ENCODE assay signal across 28 cellular contexts in the genomic region with DNA sequence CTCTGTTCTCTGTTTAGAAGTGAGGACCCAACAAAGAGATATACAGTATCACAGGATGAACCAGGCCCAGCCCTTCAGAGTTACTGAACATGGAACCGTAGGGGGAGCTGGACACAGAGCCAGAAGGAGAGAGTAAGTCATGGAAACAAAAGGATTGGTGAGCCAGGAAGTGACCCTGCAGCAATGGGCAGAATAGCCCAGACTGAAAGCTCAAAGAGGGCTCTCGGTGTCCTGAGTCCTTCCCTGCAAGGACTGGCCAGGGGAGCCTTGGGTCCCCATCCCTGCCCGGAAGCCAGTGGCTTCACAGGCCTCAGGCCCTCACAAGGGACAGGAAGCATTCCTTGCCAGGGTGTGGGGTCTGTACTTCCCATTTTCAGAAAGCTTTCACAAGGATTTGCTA.
DNase-seq lines count a peak whose midpoint lies in the region; ATAC-seq, FAIRE-seq and TF ChIP-seq lines count a peak whose summit lies in the region.
"Had no signal": no experiment of that assay in that cellular context is flagged by ENCODE, and none has a peak within 500 bp of the region (broad histone marks: within the 10 kb centered on the region; RNA-seq: fewer than 3 reads in every experiment).

No MANE protein-coding gene starts in this region.

- intact Hi-C loops in esophagus muscularis mucosa (cut with DNase I), result no loop called here

- TF ChIP-seq POLR2A in esophagus muscularis mucosa (IDR thresholded peaks at IDR 0.05; ENCODE audit: low read depth) (no peak), H54 (IDR thresholded peaks at IDR 0.05; ENCODE audit: low read depth, low read length) (no peak)

- H3K27me3 ChIP-seq in esophagus muscularis mucosa, result no peaks in the 10 kb centered on the region
- H3K27me3 ChIP-seq: BE2C, BLaER1 had no signal

- H3K4me3 ChIP-seq in HEK293 (ENCODE audit: low read depth, low read length) (no peak overlapping the region), esophagus muscularis mucosa (no peak overlapping the region)
- H3K4me3 ChIP-seq: BLaER1, GM12878 had no signal

- peak; percentile 29 for ATAC-seq in stimulated activated naive CD8-positive, alpha-beta T cell treated with anti-CD3 and anti-CD28 coated beads, Interleukin-15, amount 100 ng/mL, for 72 hours
- no peak for ATAC-seq in stimulated activated naive CD8-positive, alpha-beta T cell treated with anti-CD3 and anti-CD28 coated beads, Interleukin-15, Interleukin-2, amounts not matched to agents 100 U/mL and 50 U/mL, for 24 hours
- ATAC-seq: GM12878 had no signal

- H3K27ac Mint-ChIP-seq in stimulated activated naive CD8-positive, alpha-beta T cell treated with anti-CD3 and anti-CD28 coated beads, Interleukin-15, amount 100 ng/mL, for 72 hours, result no peak overlapping the region
- H3K27ac Mint-ChIP-seq: CD14-positive monocyte; CD4-positive, alpha-beta memory T cell; CD4-positive, CD25-positive, alpha-beta regulatory T cell; CD8-positive, alpha-beta memory T cell had no signal

- no peaks in the 10 kb centered on the region for H3K36me3 ChIP-seq in HEK293 (ENCODE audit: control insufficient read depth in 2 of 2, insufficient read depth in 1 of 2, low read length in 2 of 2)
- H3K36me3 ChIP-seq in esophagus muscularis mucosa, result no peaks in the 10 kb centered on the region
- H3K36me3 ChIP-seq: BE2C, BLaER1 had no signal

- FAIRE-seq in H54 (lab: Jason Lieb, UNC), result no peak
- FAIRE-seq: A204.1, GM12878, GM12892, GM18507 had no signal

- no peak for DNase-seq in stimulated activated naive CD8-positive, alpha-beta T cell treated with anti-CD3 and anti-CD28 coated beads, Interleukin-15, amount 100 ng/mL, for 72 hours
- no peak for DNase-seq in stimulated activated naive CD8-positive, alpha-beta T cell treated with anti-CD3 and anti-CD28 coated beads, Interleukin-15, Interleukin-2, amounts not matched to agents 100 U/mL and 50 U/mL, for 24 hours
- DNase-seq in esophagus muscularis mucosa (ENCODE audit: extremely low spot score) (peak; percentile 72), HT-29 (ENCODE audit: low spot score) (no peak), H54 (ENCODE audit: insufficient read length, low spot score) (no peak), NCI-H1417 (lab: John Stamatoyannopoulos, UW) (no peak)
- DNase-seq: 8988T; ACHN; BE2C; C1 segment of cervical spinal cord; CD4-positive, alpha-beta memory T cell; CD4-positive, CD25-positive, alpha-beta regulatory T cell; CD8-positive, alpha-beta memory T cell; COR-L47; DMS 273 treated with DMSO at 0.1 percent for 48 hours; DMS153; DMS53; DMS79; DND-41; EL; GDM1 had no signal

- no peaks in the 10 kb centered on the region for H3K27me3 Mint-ChIP-seq in stimulated activated naive CD8-positive, alpha-beta T cell treated with anti-CD3 and anti-CD28 coated beads, Interleukin-15, amount 100 ng/mL, for 72 hours
- H3K27me3 Mint-ChIP-seq: CD4-positive, CD25-positive, alpha-beta regulatory T cell; CD8-positive, alpha-beta memory T cell had no signal

- no peak overlapping the region for H3K4me3 Mint-ChIP-seq in stimulated activated naive CD8-positive, alpha-beta T cell treated with anti-CD3 and anti-CD28 coated beads, Interleukin-15, amount 100 ng/mL, for 72 hours
- H3K4me3 Mint-ChIP-seq: CD4-positive, alpha-beta memory T cell; CD4-positive, CD25-positive, alpha-beta regulatory T cell; CD8-positive, alpha-beta memory T cell had no signal

- H3K9me3 ChIP-seq in HEK293 (ENCODE audit: control insufficient read depth, insufficient read depth, low read depth, low read length) (no peaks in the 10 kb centered on the region), esophagus muscularis mucosa (no peaks in the 10 kb centered on the region)
- H3K9me3 ChIP-seq: BE2C, BLaER1 had no signal

- POLR2A ChIA-PET in HEK293 (lab: Yijun Ruan, JAX), result no interaction called here

- H3K27ac ChIP-seq in HEK293 (ENCODE audit: extremely low read depth, low read depth, low read length) (no peak overlapping the region), esophagus muscularis mucosa (replicated peaks in 1 of 4) (no peak overlapping the region)
- H3K27ac ChIP-seq: BLaER1 had no signal

- CTCF ChIA-PET in HEK293 (lab: Yijun Ruan, JAX), result no interaction called here

- no peaks in the 10 kb centered on the region for H3K4me1 ChIP-seq in HEK293 (ENCODE audit: control insufficient read depth, insufficient read depth, low read length)
- peaks cover 0 to 13% (median 8%) of the 10 kb centered on the region in 4 donors for H3K4me1 ChIP-seq in esophagus muscularis mucosa
- H3K4me1 ChIP-seq: BE2C, BLaER1 had no signal

- no peaks in the 10 kb centered on the region for H3K4me1 Mint-ChIP-seq in stimulated activated naive CD8-positive, alpha-beta T cell treated with anti-CD3 and anti-CD28 coated beads, Interleukin-15, amount 100 ng/mL, for 72 hours
- H3K4me1 Mint-ChIP-seq: CD14-positive monocyte; CD4-positive, alpha-beta memory T cell; CD4-positive, CD25-positive, alpha-beta regulatory T cell; CD8-positive, alpha-beta memory T cell had no signal

- 86% methylated on average over 3 of the region's 3 CpGs for WGBS in esophagus muscularis mucosa

- no peaks in the 10 kb centered on the region for H3K9me3 Mint-ChIP-seq in stimulated activated naive CD8-positive, alpha-beta T cell treated with anti-CD3 and anti-CD28 coated beads, Interleukin-15, amount 100 ng/mL, for 72 hours
- H3K9me3 Mint-ChIP-seq: CD4-positive, alpha-beta memory T cell had no signal

- TF ChIP-seq CTCF in HEK293 (tag by site-specific recombination; IDR thresholded peaks at IDR 0.05) (no peak), esophagus muscularis mucosa (IDR thresholded peaks at IDR 0.05) (no peak)

- TF ChIP-seq EP300 in esophagus muscularis mucosa (IDR thresholded peaks at IDR 0.05), result no peak

TF ChIP-seq in HEK293, 187 proteins besides CTCF, POLR2A, EP300 and RAD21:
- TF ChIP-seq ZNF341 (tag by site-specific recombination; IDR thresholded peaks at IDR 0.05; ENCODE audit: low read depth) (no peak), ZNF529 (tag by site-specific recombination; IDR thresholded peaks at IDR 0.05; ENCODE audit: insufficient replicate concordance) (peak; percentile 47), WT1 (tag by site-specific recombination; IDR thresholded peaks at IDR 0.05) (no peak), ZNF626 (tag by site-specific recombination; IDR thresholded peaks at IDR 0.05) (no peak), ZNF214 (tag by site-specific recombination; IDR thresholded peaks at IDR 0.05; ENCODE audit: borderline replicate concordance) (no peak), ZNF114 (tag by site-specific recombination; IDR thresholded peaks at IDR 0.05) (no peak), MYNN (tag by site-specific recombination; IDR thresholded peaks at IDR 0.05; ENCODE audit: borderline replicate concordance) (no peak)
- TF ChIP-seq, protein P1, sequence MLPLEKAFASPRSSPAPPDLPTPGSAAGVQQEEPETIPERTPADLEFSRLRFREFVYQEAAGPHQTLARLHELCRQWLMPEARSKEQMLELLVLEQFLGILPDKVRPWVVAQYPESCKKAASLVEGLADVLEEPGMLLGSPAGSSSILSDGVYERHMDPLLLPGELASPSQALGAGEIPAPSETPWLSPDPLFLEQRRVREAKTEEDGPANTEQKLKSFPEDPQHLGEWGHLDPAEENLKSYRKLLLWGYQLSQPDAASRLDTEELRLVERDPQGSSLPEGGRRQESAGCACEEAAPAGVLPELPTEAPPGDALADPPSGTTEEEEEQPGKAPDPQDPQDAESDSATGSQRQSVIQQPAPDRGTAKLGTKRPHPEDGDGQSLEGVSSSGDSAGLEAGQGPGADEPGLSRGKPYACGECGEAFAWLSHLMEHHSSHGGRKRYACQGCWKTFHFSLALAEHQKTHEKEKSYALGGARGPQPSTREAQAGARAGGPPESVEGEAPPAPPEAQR (tag by site-specific recombination; IDR thresholded peaks at IDR 0.05), result no peak
